Comparison of ENCODE assay signal across 1 cellular context in the genomic region with DNA sequence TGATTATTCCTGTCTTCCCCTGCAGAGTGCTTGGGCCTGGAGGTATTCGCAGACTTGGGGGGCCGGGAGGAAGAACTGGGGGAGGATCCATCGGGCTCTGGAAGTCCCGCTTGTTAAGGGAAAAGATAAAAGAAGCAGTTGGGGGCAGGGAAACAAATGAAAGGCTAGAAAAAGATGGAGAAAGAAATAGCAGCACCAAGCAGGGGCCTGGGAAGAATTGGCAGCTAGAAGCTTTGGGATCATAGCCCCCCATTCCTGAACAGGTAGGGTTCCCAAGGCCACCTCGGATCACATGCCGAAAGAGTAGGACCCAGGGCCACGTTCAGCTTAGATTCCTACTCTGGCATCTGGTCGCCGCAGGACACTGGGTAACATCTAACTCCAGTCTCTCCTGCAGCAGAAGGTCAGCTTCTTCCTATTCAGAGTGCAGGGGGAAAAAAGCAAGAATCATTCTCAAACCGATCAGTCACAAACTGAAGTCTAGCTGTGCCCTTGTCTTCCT.
TF ChIP-seq lines count a peak whose summit lies in the region.

No MANE protein-coding gene starts in this region.

TF ChIP-seq in IMR-90, 13 proteins besides CTCF, POLR2A, EP300 and RAD21:
- TF ChIP-seq RCOR1 (IDR thresholded peaks at IDR 0.05; ENCODE audit: insufficient replicate concordance, low read length), result no peak
- TF ChIP-seq NFE2L2 (IDR thresholded peaks at IDR 0.05; ENCODE audit: low read depth, low read length), result no peak
- TF ChIP-seq MXI1 (IDR thresholded peaks at IDR 0.05; ENCODE audit: borderline replicate concordance, low read depth, low read length), result no peak
- TF ChIP-seq RFX5 (IDR thresholded peaks at IDR 0.05; ENCODE audit: low read depth, low read length), result no peak
- no peak for TF ChIP-seq BHLHE40 (IDR thresholded peaks at IDR 0.05; ENCODE audit: low read depth, low read length)
- TF ChIP-seq MAFK (IDR thresholded peaks at IDR 0.05; ENCODE audit: low read depth, low read length), result no peak
- TF ChIP-seq MAZ (IDR thresholded peaks at IDR 0.05; ENCODE audit: borderline replicate concordance, low read depth, low read length), result no peak
